8 cellular contexts compared by ENCODE assay signal in genomic region chr7:66740302-66740979, GRCh38. TPM values are rescaled to one million over a fixed set of nuclear protein-coding genes. Genes with fewer than 3 reads are reported as not detected.
DNase-seq lines count a peak whose midpoint lies in the region; ATAC-seq and TF ChIP-seq lines count a peak whose summit lies in the region.

RABGEF1 (plus strand) TSS chr7:66740733; CDS start chr7:66771900, 31,167 bp downstream.

- peaks cover 7% of the 10 kb centered on the region for H3K4me1 Mint-ChIP-seq in endothelial cell (ENCODE audit: unreplicated experiment)
- peaks cover 15% of the 10 kb centered on the region for H3K4me1 Mint-ChIP-seq in mesothelial cell of epicardium

- H3K4me1 ChIP-seq in OCI-LY3 (ENCODE audit: low read length), result peaks cover 18% of the 10 kb centered on the region

- peak; percentile 100 for DNase-seq in DMS 273 (lab: John Stamatoyannopoulos, UW; ENCODE audit: unreplicated experiment)
- DNase-seq in HuH-7.5 (ENCODE audit: low spot score), result peak; percentile 94
- peak; percentile 99 for DNase-seq in activated CD8-positive, alpha-beta memory T cell treated with anti-CD3 and anti-CD28 coated beads, Interleukin-2, amount 50 U/mL, for 48 hours
- DNase-seq in endothelial cell (ENCODE audit: low spot score), result peak; percentile 96
- DNase-seq in mesothelial cell of epicardium (ENCODE audit: low spot score in 2 of 2, unreplicated experiment in 2 of 2), result peak; percentile 94 to 97
- peak; percentile 89 to 91 for DNase-seq in stimulated activated CD8-positive, alpha-beta memory T cell treated with anti-CD3 and anti-CD28 coated beads, Interleukin-15, amount 100 ng/mL, for 4 hours (ENCODE audit: low read depth in 2 of 2)

- H3K79me2 ChIP-seq in OCI-LY3 (ENCODE audit: low read length), result peaks cover 36% of the 10 kb centered on the region

- peaks cover 13% of the 10 kb centered on the region for H3K27me3 Mint-ChIP-seq in endothelial cell (ENCODE audit: unreplicated experiment)
- no peaks in the 10 kb centered on the region for H3K27me3 Mint-ChIP-seq in mesothelial cell of epicardium (ENCODE audit: low read depth)

- peaks cover 6% of the 10 kb centered on the region for H3K9me3 Mint-ChIP-seq in endothelial cell (ENCODE audit: unreplicated experiment)
- H3K9me3 Mint-ChIP-seq in mesothelial cell of epicardium, result peaks cover 11% of the 10 kb centered on the region

- H3K36me3 ChIP-seq in OCI-LY3 (replicated peaks; ENCODE audit: low read depth, low read length), result peaks cover 10% of the 10 kb centered on the region

- no peaks in the 10 kb centered on the region for H3K27me3 ChIP-seq in OCI-LY3 (ENCODE audit: low read depth, low read length)

- peak within 1 kb of the TSS; percentile 77 for H3K9ac ChIP-seq in OCI-LY3 (ENCODE audit: low read length)

- ATAC-seq in GM21528 (IDR thresholded peaks at IDR 0.05; ENCODE audit: low FRiP score, unreplicated experiment), result peak; percentile 86

- peak within 1 kb of the TSS; percentile 87; the same call in 1 of the 2 replicates for H2AFZ ChIP-seq in OCI-LY3 (ENCODE audit: low read depth, low read length)

- H3K4me3 Mint-ChIP-seq in endothelial cell (ENCODE audit: unreplicated experiment) (peak within 1 kb of the TSS; percentile 94), mesothelial cell of epicardium (peak within 1 kb of the TSS; percentile 93)

- peak within 1 kb of the TSS; percentile 92 for H3K27ac Mint-ChIP-seq in endothelial cell (ENCODE audit: unreplicated experiment)
- peak within 1 kb of the TSS; percentile 97 for H3K27ac Mint-ChIP-seq in mesothelial cell of epicardium

- TF ChIP-seq CTCF in OCI-LY3 (IDR thresholded peaks at IDR 0.05; ENCODE audit: low read depth, low read length), result no peak
- no peak for TF ChIP-seq CTCF in endothelial cell (IDR thresholded peaks at IDR 0.05; ENCODE audit: unreplicated experiment)
- TF ChIP-seq CTCF in mesothelial cell of epicardium (IDR thresholded peaks at IDR 0.05; ENCODE audit: unreplicated experiment), result no peak

- H3K36me3 Mint-ChIP-seq in endothelial cell (ENCODE audit: low read depth, unreplicated experiment), result peaks cover 14% of the 10 kb centered on the region
- H3K36me3 Mint-ChIP-seq in mesothelial cell of epicardium, result peaks cover 16% of the 10 kb centered on the region

- H4K20me1 ChIP-seq in OCI-LY3 (ENCODE audit: insufficient read depth, low read length), result no peaks in the 10 kb centered on the region

- H3K27ac ChIP-seq in OCI-LY3 (ENCODE audit: low read length), result peak within 1 kb of the TSS; percentile 78

- peak within 1 kb of the TSS; percentile 86 for H3K4me3 ChIP-seq in OCI-LY3 (ENCODE audit: low read length)

- H3K4me2 ChIP-seq in OCI-LY3 (ENCODE audit: low read length), result peak within 1 kb of the TSS; percentile 96

- no peaks in the 10 kb centered on the region for H3K9me3 ChIP-seq in OCI-LY3 (ENCODE audit: insufficient read depth, low read length)

RNA-seq across cellular contexts. Expression of gene RABGEF1, which starts in this region (rescaled TPM):
- 19.2 TPM for total RNA-seq in endothelial cell (ENCODE audit: unreplicated experiment)
- total RNA-seq in mesothelial cell of epicardium, result 21.8 to 24.6 TPM (median 22.6 TPM) in 3 replicates

Comparison
In these comparisons a context has a peak if more than half of its experiments do, and no peak if none do; other contexts are left out.
1. Peak in every context shown above with its lines: DNase-seq, ATAC-seq, H3K4me3 ChIP-seq and H3K27ac ChIP-seq.